In the genomic region with DNA sequence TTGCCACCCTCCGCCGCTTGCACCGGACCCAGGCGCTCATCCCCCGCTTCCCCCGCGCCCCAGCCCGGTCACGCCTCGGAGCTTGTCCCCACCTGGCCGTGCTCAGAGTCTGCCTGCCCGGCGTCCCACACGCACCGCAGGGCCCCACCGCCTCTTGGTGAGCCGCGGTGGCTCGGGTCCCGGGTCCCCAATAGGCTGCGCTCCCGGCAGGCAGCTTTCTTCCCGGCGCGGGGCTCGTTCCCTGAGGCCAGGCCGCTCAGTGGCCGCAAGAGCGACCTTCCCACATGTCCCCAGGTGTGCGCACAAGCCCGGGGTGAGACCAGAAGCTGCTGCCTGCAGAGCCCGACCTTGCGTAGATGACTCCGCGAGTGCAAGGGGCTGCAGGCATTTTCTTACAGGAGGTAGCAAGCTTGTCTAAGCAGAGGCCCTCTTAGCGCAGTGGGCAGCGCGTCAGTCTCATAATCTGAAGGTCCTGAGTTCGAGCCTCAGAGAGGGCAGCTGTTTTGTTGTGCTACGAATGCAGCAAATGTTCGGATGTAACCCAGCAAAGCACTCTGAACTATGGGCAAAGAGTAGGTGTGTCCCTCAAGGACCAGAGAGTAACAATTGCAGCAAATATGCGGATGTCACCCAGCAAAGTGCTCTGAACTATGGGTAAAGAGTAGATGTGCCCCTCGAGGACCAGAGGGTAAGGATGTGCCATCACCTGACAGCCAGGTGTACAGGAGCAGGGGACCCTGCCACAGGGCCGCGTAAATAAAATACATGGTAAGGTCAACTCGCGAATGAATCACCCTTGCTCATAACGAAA, we compare ENCODE assay signal across 1 cellular context.
TF ChIP-seq lines count a peak whose summit lies in the region.

No MANE protein-coding gene starts in this region.

TF ChIP-seq in HEK293, 187 proteins besides CTCF, POLR2A, EP300 and RAD21 (continued from another document and continues in another):
- TF ChIP-seq PRDM10 (tag by site-specific recombination; IDR thresholded peaks at IDR 0.05) (peak; percentile 98), TRIM28 (IDR thresholded peaks at IDR 0.05; ENCODE audit: borderline replicate concordance, low read length) (peak; percentile 98), ZBTB11 (tag by site-specific recombination; conservative IDR thresholded peaks at IDR 0.05; ENCODE audit: low read depth) (peak; percentile 36), ZNF473 (tag by site-specific recombination; IDR thresholded peaks at IDR 0.05) (no peak), ZNF670 (tag by site-specific recombination; IDR thresholded peaks at IDR 0.05; ENCODE audit: low read depth) (no peak), ZNF768 (tag by site-specific recombination; IDR thresholded peaks at IDR 0.05) (peak; percentile 100), ZNF184 (tag by site-specific recombination; IDR thresholded peaks at IDR 0.05) (0 out of 2 replicates have a peak, but pooled peaks have one; percentile 21), BCL11A (tag by site-specific recombination; IDR thresholded peaks at IDR 0.05; ENCODE audit: low read depth) (peak; percentile 99), SCRT2 (tag by site-specific recombination; IDR thresholded peaks at IDR 0.05) (peak; percentile 63), ZNF600 (tag by site-specific recombination; IDR thresholded peaks at IDR 0.05) (peak; percentile 93), ZNF518A (tag by site-specific recombination; conservative IDR thresholded peaks at IDR 0.05; ENCODE audit: low read depth) (peak; percentile 52; the same call in 1 of the 2 replicates), INSM2 (tag by site-specific recombination; IDR thresholded peaks at IDR 0.05) (0 out of 2 replicates have a peak, but pooled peaks have one; percentile 47), ZNF121 (tag by site-specific recombination; IDR thresholded peaks at IDR 0.05) (no peak), ZNF692 (tag by site-specific recombination; IDR thresholded peaks at IDR 0.05) (peak; percentile 96), ZNF398 (tag by site-specific recombination; IDR thresholded peaks at IDR 0.05) (0 out of 2 replicates have a peak, but pooled peaks have one; percentile 44), YY2 (tag by site-specific recombination; IDR thresholded peaks at IDR 0.05) (peak; percentile 54), ZNF610 (tag by site-specific recombination; IDR thresholded peaks at IDR 0.05; ENCODE audit: borderline replicate concordance) (peak; percentile 57; the same call in 1 of the 2 replicates), ZNF366 (tag by site-specific recombination; conservative IDR thresholded peaks at IDR 0.05) (peak; percentile 99), ZNF24 (tag by site-specific recombination; IDR thresholded peaks at IDR 0.05) (peak; percentile 95; the same call in 1 of the 2 replicates), REPIN1 (tag by site-specific recombination; IDR thresholded peaks at IDR 0.05; ENCODE audit: low read depth) (peak; percentile 50; the same call in 1 of the 2 replicates)
- TF ChIP-seq, protein P1, sequence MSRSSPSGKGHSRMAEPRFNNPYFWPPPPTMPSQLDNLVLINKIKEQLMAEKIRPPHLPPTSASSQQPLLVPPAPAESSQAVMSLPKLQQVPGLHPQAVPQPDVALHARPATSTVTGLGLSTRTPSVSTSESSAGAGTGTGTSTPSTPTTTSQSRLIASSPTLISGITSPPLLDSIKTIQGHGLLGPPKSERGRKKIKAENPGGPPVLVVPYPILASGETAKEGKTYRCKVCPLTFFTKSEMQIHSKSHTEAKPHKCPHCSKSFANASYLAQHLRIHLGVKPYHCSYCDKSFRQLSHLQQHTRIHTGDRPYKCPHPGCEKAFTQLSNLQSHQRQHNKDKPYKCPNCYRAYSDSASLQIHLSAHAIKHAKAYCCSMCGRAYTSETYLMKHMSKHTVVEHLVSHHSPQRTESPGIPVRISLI (tag by site-specific recombination; IDR thresholded peaks at IDR 0.05): peak; percentile 15; the same call in 1 of the 2 replicates
- TF ChIP-seq, protein P2, sequence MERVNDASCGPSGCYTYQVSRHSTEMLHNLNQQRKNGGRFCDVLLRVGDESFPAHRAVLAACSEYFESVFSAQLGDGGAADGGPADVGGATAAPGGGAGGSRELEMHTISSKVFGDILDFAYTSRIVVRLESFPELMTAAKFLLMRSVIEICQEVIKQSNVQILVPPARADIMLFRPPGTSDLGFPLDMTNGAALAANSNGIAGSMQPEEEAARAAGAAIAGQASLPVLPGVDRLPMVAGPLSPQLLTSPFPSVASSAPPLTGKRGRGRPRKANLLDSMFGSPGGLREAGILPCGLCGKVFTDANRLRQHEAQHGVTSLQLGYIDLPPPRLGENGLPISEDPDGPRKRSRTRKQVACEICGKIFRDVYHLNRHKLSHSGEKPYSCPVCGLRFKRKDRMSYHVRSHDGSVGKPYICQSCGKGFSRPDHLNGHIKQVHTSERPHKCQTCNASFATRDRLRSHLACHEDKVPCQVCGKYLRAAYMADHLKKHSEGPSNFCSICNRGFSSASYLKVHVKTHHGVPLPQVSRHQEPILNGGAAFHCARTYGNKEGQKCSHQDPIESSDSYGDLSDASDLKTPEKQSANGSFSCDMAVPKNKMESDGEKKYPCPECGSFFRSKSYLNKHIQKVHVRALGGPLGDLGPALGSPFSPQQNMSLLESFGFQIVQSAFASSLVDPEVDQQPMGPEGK (tag by site-specific recombination; IDR thresholded peaks at IDR 0.05): peak; percentile 63
- TF ChIP-seq, protein P3, sequence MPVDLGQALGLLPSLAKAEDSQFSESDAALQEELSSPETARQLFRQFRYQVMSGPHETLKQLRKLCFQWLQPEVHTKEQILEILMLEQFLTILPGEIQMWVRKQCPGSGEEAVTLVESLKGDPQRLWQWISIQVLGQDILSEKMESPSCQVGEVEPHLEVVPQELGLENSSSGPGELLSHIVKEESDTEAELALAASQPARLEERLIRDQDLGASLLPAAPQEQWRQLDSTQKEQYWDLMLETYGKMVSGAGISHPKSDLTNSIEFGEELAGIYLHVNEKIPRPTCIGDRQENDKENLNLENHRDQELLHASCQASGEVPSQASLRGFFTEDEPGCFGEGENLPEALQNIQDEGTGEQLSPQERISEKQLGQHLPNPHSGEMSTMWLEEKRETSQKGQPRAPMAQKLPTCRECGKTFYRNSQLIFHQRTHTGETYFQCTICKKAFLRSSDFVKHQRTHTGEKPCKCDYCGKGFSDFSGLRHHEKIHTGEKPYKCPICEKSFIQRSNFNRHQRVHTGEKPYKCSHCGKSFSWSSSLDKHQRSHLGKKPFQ (tag by site-specific recombination; IDR thresholded peaks at IDR 0.05): peak; percentile 62; the same call in 1 of the 2 replicates
